In the genomic region with DNA sequence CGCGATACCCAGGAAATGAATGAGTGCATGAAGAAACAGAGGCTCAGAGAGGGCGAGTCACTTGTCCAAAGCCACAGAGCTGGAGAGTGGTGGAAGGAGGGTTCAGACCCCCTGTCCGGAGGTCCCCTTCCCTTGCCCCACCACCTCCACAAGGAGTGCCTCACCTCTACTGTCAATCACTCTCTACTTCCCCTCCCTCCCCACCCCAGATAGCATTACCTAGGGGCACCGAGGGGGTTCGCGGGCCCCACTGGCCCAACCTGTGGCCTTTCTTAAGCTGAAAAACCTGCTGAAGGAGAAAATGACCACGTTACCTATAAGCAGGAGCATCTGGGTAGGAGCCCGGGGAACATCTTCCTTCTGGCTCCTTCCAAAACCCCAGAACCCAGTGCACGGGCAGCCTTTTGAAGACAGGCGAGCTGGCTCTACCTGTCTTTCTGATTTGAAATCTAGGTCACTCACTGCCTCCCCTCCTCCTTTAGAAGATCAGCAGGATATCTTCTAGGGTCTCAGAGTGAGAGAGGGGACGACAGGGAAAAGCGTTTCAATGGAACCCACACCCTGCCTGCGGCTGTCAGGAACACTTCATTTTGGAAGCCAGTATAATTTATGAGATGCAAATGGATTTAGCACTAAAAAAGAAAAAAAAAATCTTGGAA, we compare ENCODE assay signal across 10 cellular contexts.
DNase-seq lines count a peak whose midpoint lies in the region; ATAC-seq and TF ChIP-seq lines count a peak whose summit lies in the region.
"Had no signal": no experiment of that assay in that cellular context is flagged by ENCODE, and none has a peak within 500 bp of the region (broad histone marks: within the 10 kb centered on the region; RNA-seq: fewer than 3 reads in every experiment).

No MANE protein-coding gene starts in this region.

- TF ChIP-seq EP300 in suprapubic skin (IDR thresholded peaks at IDR 0.05) = no peak

- in situ Hi-C loops in IMR-90 (cut with MboI; ENCODE audit: low sequenced_read_pairs) = no loop called here

- DNase-seq in IMR-90 (no peak), suprapubic skin (ENCODE audit: low spot score in 2 of 2) (no peak), SW480 (ENCODE audit: low spot score) (no peak), DMS 273 (lab: John Stamatoyannopoulos, UW; ENCODE audit: unreplicated experiment) (no peak)
- DNase-seq in effector memory CD8-positive, alpha-beta T cell = no peak
- DNase-seq: Caco-2, NCI-H345, nephron progenitor cell had no signal

- H3K4me3 ChIP-seq in IMR-90 (ENCODE audit: insufficient read depth, low read depth, low read length) (no peak overlapping the region), mucosa of rectum (ENCODE audit: low read length in 2 of 2) (no peak overlapping the region), suprapubic skin (no peak overlapping the region)

- no peaks in the 10 kb centered on the region for H4K20me1 ChIP-seq in IMR-90 (ENCODE audit: insufficient read depth, low read length)

- no peaks in the 10 kb centered on the region for H3K27me3 Mint-ChIP-seq in brain
- H3K27me3 Mint-ChIP-seq in effector memory CD8-positive, alpha-beta T cell = peaks cover 5 to 53% of the 10 kb centered on the region in 2 donors

- H3K9ac ChIP-seq in IMR-90 (ENCODE audit: low read depth, low read length) = 0 out of 2 replicates have a peak overlapping the region, but pooled peaks have one; percentile 14
- no peak overlapping the region for H3K9ac ChIP-seq in mucosa of rectum (ENCODE audit: low read depth in 1 of 2, low read length in 2 of 2)

- peak overlapping the region; percentile 74 for H2AFZ ChIP-seq in IMR-90 (replicated peaks; ENCODE audit: low read length, poor library complexity)

- TF ChIP-seq POLR2A in IMR-90 (IDR thresholded peaks at IDR 0.05; ENCODE audit: low read depth, low read length) = no peak
- no peak for TF ChIP-seq POLR2A in suprapubic skin (IDR thresholded peaks at IDR 0.05)

- peak overlapping the region; percentile 21 for H3K18ac ChIP-seq in IMR-90 (ENCODE audit: low read depth, low read length)

- no peaks in the 10 kb centered on the region for H3K27me3 ChIP-seq in IMR-90 (ENCODE audit: control insufficient read depth, insufficient read depth, low read length)
- H3K27me3 ChIP-seq in mucosa of rectum (ENCODE audit: control insufficient read depth in 2 of 2, insufficient read depth in 2 of 2, low read length in 2 of 2) = no peaks in the 10 kb centered on the region
- no peaks in the 10 kb centered on the region for H3K27me3 ChIP-seq in suprapubic skin

- H2BK15ac ChIP-seq in IMR-90 (ENCODE audit: low read depth, low read length) = peak overlapping the region; percentile 53; the same call in 2 of the 3 replicates

- peak overlapping the region; percentile 91 for H2BK20ac ChIP-seq in IMR-90 (ENCODE audit: low read depth, low read length)

- peak overlapping the region; percentile 71 for H4K91ac ChIP-seq in IMR-90 (ENCODE audit: insufficient read depth, low read depth, low read length)

- H3K36me3 Mint-ChIP-seq in brain = no peaks in the 10 kb centered on the region
- peaks cover 3% of the 10 kb centered on the region for H3K36me3 Mint-ChIP-seq in effector memory CD8-positive, alpha-beta T cell (ENCODE audit: insufficient read depth)

- CTCF ChIA-PET in IMR-90 (lab: Yijun Ruan, JAX) = no interaction called here

- H3K4me1 ChIP-seq in IMR-90 (ENCODE audit: control insufficient read depth, insufficient read depth, low read length) = peaks cover 24% of the 10 kb centered on the region
- peaks cover 8 to 12% of the 10 kb centered on the region in 2 donors for H3K4me1 ChIP-seq in mucosa of rectum (ENCODE audit: control insufficient read depth in 2 of 2, insufficient read depth in 2 of 2, low read length in 2 of 2)
- peaks cover 44% of the 10 kb centered on the region for H3K4me1 ChIP-seq in suprapubic skin
- H3K4me1 ChIP-seq: Caco-2 had no signal

- peak overlapping the region; percentile 28 for H4K5ac ChIP-seq in IMR-90 (ENCODE audit: low read depth, low read length)

- dilution Hi-C loops in IMR-90 (cut with HindIII; ENCODE audit: low sequenced_read_pairs, unreplicated experiment) = no loop called here

- WGBS in IMR-90 (ENCODE audit: extremely low coverage in 2 of 2, insufficient read length in 1 of 2), 2 experiments = 81% methylated on average over 4 of the region's 14 CpGs; no CpG with 5 or more reads in 1 of the 2 experiments
- 54% methylated on average over 14 of the region's 14 CpGs for whole genome bisulfite sequencing in suprapubic skin

- H3K27ac Mint-ChIP-seq in brain = peak overlapping the region; percentile 37 to 91 (median 75)
- no peak overlapping the region for H3K27ac Mint-ChIP-seq in effector memory CD8-positive, alpha-beta T cell

- H2AK5ac ChIP-seq in IMR-90 (ENCODE audit: low read depth, low read length) = peak overlapping the region; percentile 98

- H3K23ac ChIP-seq in IMR-90 (ENCODE audit: low read depth, low read length) = peak overlapping the region; percentile 12; the same call in 1 of the 2 replicates

- H3K4me2 ChIP-seq in IMR-90 (ENCODE audit: low read depth, low read length) = no peak overlapping the region

- intact Hi-C loops in IMR-90 (cut with micrococcal nuclease) = loop anchor here (1.0 to 2.0 kb wide), 3 partner anchors 21 to 227 kb away; a partner anchor contains a TSS

- H2BK5ac ChIP-seq in IMR-90 (ENCODE audit: low read depth, low read length, poor library complexity, severe bottlenecking) = peak overlapping the region; percentile 23

- TF ChIP-seq CTCF in IMR-90 (conservative IDR thresholded peaks at IDR 0.05; ENCODE audit: low read depth, low read length) = no peak
- no peak for TF ChIP-seq CTCF in brain (conservative IDR thresholded peaks at IDR 0.05)
- no peak for TF ChIP-seq CTCF in suprapubic skin (IDR thresholded peaks at IDR 0.05)

- H3K36me3 ChIP-seq in IMR-90 (ENCODE audit: control insufficient read depth, insufficient read depth, low read length) = no peaks in the 10 kb centered on the region
- H3K36me3 ChIP-seq in mucosa of rectum (ENCODE audit: control insufficient read depth in 2 of 2, insufficient read depth in 2 of 2, low read length in 2 of 2) = no peaks in the 10 kb centered on the region
- H3K36me3 ChIP-seq in suprapubic skin = no peaks in the 10 kb centered on the region

- POLR2A ChIA-PET in IMR-90 (lab: Charles Lee; ENCODE audit: unreplicated experiment) = no interaction called here

- peaks cover 38% of the 10 kb centered on the region for H3K4me1 Mint-ChIP-seq in brain
- H3K4me1 Mint-ChIP-seq in effector memory CD8-positive, alpha-beta T cell (ENCODE audit: low read depth in 2 of 2) = peaks cover 0 to 2% of the 10 kb centered on the region in 2 donors

- H4K8ac ChIP-seq in IMR-90 (ENCODE audit: low read depth in 2 of 2, low read length in 2 of 2) = peak overlapping the region; percentile 7 to 81; a peak in 3 of 4 replicates

- H3K9me3 ChIP-seq in IMR-90 (ENCODE audit: control insufficient read depth, insufficient read depth, low read length) (peaks cover 3% of the 10 kb centered on the region; the same call in 1 of the 2 replicates), mucosa of rectum (ENCODE audit: control insufficient read depth in 2 of 2, low read length in 2 of 2) (no peaks in the 10 kb centered on the region), suprapubic skin (no peaks in the 10 kb centered on the region)
- H3K9me3 ChIP-seq: Caco-2 had no signal

- H3K27ac ChIP-seq in IMR-90 (ENCODE audit: insufficient read depth, low read length) = peak overlapping the region; percentile 68; the same call in 1 of the 2 replicates
- H3K27ac ChIP-seq in mucosa of rectum (ENCODE audit: low read depth in 2 of 2, low read length in 2 of 2) = peak overlapping the region; percentile 18 to 23
- peak overlapping the region; percentile 72 for H3K27ac ChIP-seq in suprapubic skin

- H2AK9ac ChIP-seq in IMR-90 (replicated peaks; ENCODE audit: low read depth, low read length, poor library complexity) = peak overlapping the region; percentile 90

- ATAC-seq in IMR-90 (ENCODE audit: low read depth) = no peak
- no peak for ATAC-seq in effector memory CD8-positive, alpha-beta T cell (replicated peaks)

- peak overlapping the region; percentile 70 for H3K14ac ChIP-seq in IMR-90 (replicated peaks; ENCODE audit: low read depth, low read length)

- peaks cover 20% of the 10 kb centered on the region for H3K9me1 ChIP-seq in IMR-90 (ENCODE audit: insufficient read depth, low read length)

- BruUV-seq in IMR-90 (replicated peaks; lab: Mats Ljungman, UMichigan) = no TSS peak

- H3K56ac ChIP-seq in IMR-90 (ENCODE audit: extremely low read depth, insufficient read depth, low read length) = peak overlapping the region; percentile 32; the same call in 1 of the 2 replicates

- no peaks in the 10 kb centered on the region for H3K9me3 Mint-ChIP-seq in brain
- no peaks in the 10 kb centered on the region for H3K9me3 Mint-ChIP-seq in effector memory CD8-positive, alpha-beta T cell
- H3K9me3 Mint-ChIP-seq: nephron progenitor cell had no signal

- peak overlapping the region; percentile 80 for H3K4ac ChIP-seq in IMR-90 (ENCODE audit: low read depth, low read length)

- H3K4me3 Mint-ChIP-seq in brain = peak overlapping the region in 1 of 5 experiments; percentile 72
- H3K4me3 Mint-ChIP-seq in effector memory CD8-positive, alpha-beta T cell = no peak overlapping the region
- H3K4me3 Mint-ChIP-seq: nephron progenitor cell had no signal

- H2BK120ac ChIP-seq in IMR-90 (ENCODE audit: low read depth, low read length) = peak overlapping the region; percentile 87

- peaks cover 0 to 6% of the 10 kb centered on the region in 2 experiments; a peak in 1 of 4 replicates for H3K79me1 ChIP-seq in IMR-90 (ENCODE audit: low read depth in 1 of 2, low read length in 2 of 2)

- TF ChIP-seq RAD21 in IMR-90 (IDR thresholded peaks at IDR 0.05; ENCODE audit: low read length) = no peak

TF ChIP-seq in IMR-90, 13 proteins besides CTCF, POLR2A, EP300 and RAD21 (continues in another document):
- TF ChIP-seq MAFK (IDR thresholded peaks at IDR 0.05; ENCODE audit: low read depth, low read length) (no peak), RFX5 (IDR thresholded peaks at IDR 0.05; ENCODE audit: low read depth, low read length) (no peak), BHLHE40 (IDR thresholded peaks at IDR 0.05; ENCODE audit: low read depth, low read length) (no peak), CHD1 (IDR thresholded peaks at IDR 0.05; ENCODE audit: low read depth, low read length) (no peak), FOS (IDR thresholded peaks at IDR 0.05; ENCODE audit: low read depth, low read length) (no peak), MAZ (IDR thresholded peaks at IDR 0.05; ENCODE audit: borderline replicate concordance, low read depth, low read length) (no peak), MXI1 (IDR thresholded peaks at IDR 0.05; ENCODE audit: borderline replicate concordance, low read depth, low read length) (no peak)
- TF ChIP-seq, protein P1, sequence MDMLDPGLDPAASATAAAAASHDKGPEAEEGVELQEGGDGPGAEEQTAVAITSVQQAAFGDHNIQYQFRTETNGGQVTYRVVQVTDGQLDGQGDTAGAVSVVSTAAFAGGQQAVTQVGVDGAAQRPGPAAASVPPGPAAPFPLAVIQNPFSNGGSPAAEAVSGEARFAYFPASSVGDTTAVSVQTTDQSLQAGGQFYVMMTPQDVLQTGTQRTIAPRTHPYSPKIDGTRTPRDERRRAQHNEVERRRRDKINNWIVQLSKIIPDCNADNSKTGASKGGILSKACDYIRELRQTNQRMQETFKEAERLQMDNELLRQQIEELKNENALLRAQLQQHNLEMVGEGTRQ (IDR thresholded peaks at IDR 0.05; ENCODE audit: low read depth, low read length) = no peak

Comparison
In these comparisons a context has a peak if more than half of its experiments do, and no peak if none do; other contexts are left out.
1. H3K27ac ChIP-seq: peak in every context shown above with its lines; median percentile 72 in suprapubic skin; 68 in IMR-90; 20 in mucosa of rectum.
2. H3K27ac Mint-ChIP-seq: peak in brain (5 of 5); none in effector memory CD8-positive, alpha-beta T cell (0 of 2).